24 cellular contexts compared by ENCODE assay signal in the genomic region with DNA sequence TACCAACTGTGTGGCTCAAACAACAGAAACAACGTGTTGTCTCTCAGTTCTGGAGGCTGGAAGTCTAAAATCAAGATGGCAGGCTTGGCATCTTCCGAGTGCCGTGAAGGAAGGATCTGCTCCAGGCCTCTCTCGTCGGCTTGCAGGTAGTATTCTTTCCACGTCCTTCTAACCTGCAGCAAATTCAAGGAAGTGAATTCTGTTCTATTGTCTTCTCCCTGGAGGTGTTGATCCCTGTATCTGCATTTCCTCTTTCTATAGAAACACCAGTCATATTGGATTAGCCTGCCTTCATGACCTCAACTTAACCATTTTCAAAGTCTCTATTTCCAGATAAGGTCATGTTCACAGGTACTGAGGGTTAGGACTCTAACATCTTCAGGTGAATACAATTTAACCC.
A peak's percentile ranks its signal among the peaks of the same experiment; 100 is the strongest.
DNase-seq lines count a peak whose midpoint lies in the region; ATAC-seq, FAIRE-seq and TF ChIP-seq lines count a peak whose summit lies in the region.
"Had no signal": no experiment of that assay in that cellular context is flagged by ENCODE, and none has a peak within 500 bp of the region (broad histone marks: within the 10 kb centered on the region; RNA-seq: fewer than 3 reads in every experiment).

No MANE protein-coding gene starts in this region.

- H2BK20ac ChIP-seq in H1 (ENCODE audit: low read length): no peak overlapping the region

- no peak for TF ChIP-seq EP300 in H1 (IDR thresholded peaks at IDR 0.05; ENCODE audit: borderline replicate concordance in 1 of 2, low read depth in 2 of 2, low read length in 2 of 2)

- H2BK15ac ChIP-seq in H1 (ENCODE audit: low read length): no peak overlapping the region

- H3K4me1 ChIP-seq in HUES48 (ENCODE audit: control insufficient read depth, insufficient read depth, low read length) (peaks cover 29% of the 10 kb centered on the region), H1 (replicated peaks in 1 of 4; ENCODE audit: control insufficient read depth in 3 of 4, insufficient read depth in 4 of 4, low read length in 3 of 4) (peaks cover 0 to 13% (median 5%) of the 10 kb centered on the region in 4 experiments; a peak in 5 of 7 replicates), iPS-18a (ENCODE audit: control insufficient read depth, low read depth, low read length) (peaks cover 29% of the 10 kb centered on the region)
- H3K4me1 ChIP-seq: A549 had no signal

- H4K8ac ChIP-seq in H1 (ENCODE audit: extremely low read depth, insufficient read depth, low read length): no peak overlapping the region

- no peaks in the 10 kb centered on the region for H3K9me3 ChIP-seq in HUES48 (ENCODE audit: control insufficient read depth, insufficient read depth, low read length)
- peaks cover 5 to 7% of the 10 kb centered on the region in 2 experiments; a peak in 3 of 4 replicates for H3K9me3 ChIP-seq in H1 (ENCODE audit: insufficient read depth in 2 of 2, low read depth in 1 of 2, low read length in 1 of 2)
- H3K9me3 ChIP-seq in iPS-18a (ENCODE audit: control insufficient read depth, low read depth, low read length): no peaks in the 10 kb centered on the region
- H3K9me3 ChIP-seq: BE2C had no signal

- H3K23me2 ChIP-seq in H1 (ENCODE audit: low read depth, low read length): 0 out of 2 replicates have a peak, but pooled peaks cover 2% of the 10 kb centered on the region

- DNase-seq in H1 (ENCODE audit: low read depth in 1 of 2, low spot score in 2 of 2): no peak
- no peak for DNase-seq in NCI-H2107 treated with DMSO at 0.1 percent for 48 hours (lab: John Stamatoyannopoulos, UW; ENCODE audit: unreplicated experiment)
- DNase-seq in coronary artery (ENCODE audit: low spot score): no peak
- DNase-seq: 8988T; ACHN; AML-193; BE2C; CD4-positive, alpha-beta T cell; CD8-positive, alpha-beta memory T cell; DMS 273 treated with DMSO at 0.1 percent for 48 hours; DMS79; EL; GDM1; GOT3; H7; HCEC 1CT had no signal

- H3K79me1 ChIP-seq in H1 (ENCODE audit: low read depth, low read length): no peaks in the 10 kb centered on the region

- H3K27me3 ChIP-seq in HUES48 (ENCODE audit: control insufficient read depth, insufficient read depth, low read length) (no peaks in the 10 kb centered on the region), H1 (replicated peaks in 1 of 4; ENCODE audit: control insufficient read depth in 3 of 4, extremely low read depth in 1 of 4, insufficient read depth in 3 of 4, low read length in 3 of 4) (no peaks in the 10 kb centered on the region), iPS-18a (ENCODE audit: control insufficient read depth, insufficient read depth, low read length) (no peaks in the 10 kb centered on the region)
- H3K27me3 ChIP-seq: BE2C; BLaER1 treated with 17β-estradiol and CSF1 and Interleukin-3, amounts not matched to agents 10 nM and 100 nM had no signal

- no peaks in the 10 kb centered on the region for H4K20me1 ChIP-seq in H1 (replicated peaks in 1 of 2; ENCODE audit: control insufficient read depth in 1 of 2, insufficient read depth in 2 of 2, low read length in 2 of 2)
- H4K20me1 ChIP-seq: BLaER1 treated with 17β-estradiol and CSF1 and Interleukin-3, amounts not matched to agents 10 nM and 100 nM had no signal

- H4K91ac ChIP-seq in H1 (replicated peaks; ENCODE audit: insufficient read length, low read length): no peak overlapping the region

- no peak for TF ChIP-seq RAD21 in H1 (IDR thresholded peaks at IDR 0.05 in 1 of 2, conservative IDR thresholded peaks at IDR 0.05 in 1 of 2; ENCODE audit: low read depth in 2 of 2, low read length in 2 of 2)

- H2BK5ac ChIP-seq in H1 (ENCODE audit: low read depth, low read length): no peak overlapping the region

- H3K56ac ChIP-seq in H1 (replicated peaks; ENCODE audit: insufficient read length, low read depth, low read length): no peak overlapping the region

- no peak overlapping the region for H3K9ac ChIP-seq in HUES48 (ENCODE audit: low read depth, low read length)
- no peak overlapping the region for H3K9ac ChIP-seq in H1 (replicated peaks in 1 of 4; ENCODE audit: extremely low read depth in 1 of 4, low read depth in 3 of 4, low read length in 3 of 4)
- no peak overlapping the region for H3K9ac ChIP-seq in iPS-18a (ENCODE audit: low read length)
- H3K9ac ChIP-seq: BLaER1 treated with 17β-estradiol and CSF1 and Interleukin-3, amounts not matched to agents 10 nM and 100 nM had no signal

- POLR2A ChIA-PET in H1 (lab: Charles Lee; ENCODE audit: partially characterized antibody): no interaction called here

- H2AFZ ChIP-seq in H1 (ENCODE audit: low read length): no peak overlapping the region

- TF ChIP-seq CTCF in H1 (IDR thresholded peaks at IDR 0.05; ENCODE audit: control extremely low read depth in 1 of 3, insufficient read depth in 1 of 3, low read depth in 1 of 3, low read length in 3 of 3): no peak
- no peak for TF ChIP-seq CTCF in coronary artery (IDR thresholded peaks at IDR 0.05)

- H3K4me3 ChIP-seq in HUES48 (ENCODE audit: low read depth, low read length): no peak overlapping the region
- peak overlapping the region in 1 of 4 experiments; percentile 35; a peak in 1 of 8 replicates for H3K4me3 ChIP-seq in H1 (ENCODE audit: extremely low read depth in 1 of 4, insufficient read depth in 2 of 4, low read depth in 3 of 4, low read length in 4 of 4)
- peak overlapping the region; percentile 19 for H3K4me3 ChIP-seq in iPS-18a (ENCODE audit: low read length)
- no peak overlapping the region for H3K4me3 ChIP-seq in coronary artery
- H3K4me3 ChIP-seq: A549; BLaER1 treated with 17β-estradiol and CSF1 and Interleukin-3, amounts not matched to agents 10 nM and 100 nM; GM12878 had no signal

- no peak overlapping the region for H2BK120ac ChIP-seq in H1 (replicated peaks; ENCODE audit: low read depth, low read length)

- no peaks in the 10 kb centered on the region for H3K79me2 ChIP-seq in H1 (ENCODE audit: control insufficient read depth in 1 of 2, insufficient read depth in 2 of 2, low read length in 2 of 2)

- ATAC-seq in GM18868 (IDR thresholded peaks at IDR 0.05; ENCODE audit: unreplicated experiment) (no peak), HG02571 (IDR thresholded peaks at IDR 0.05; ENCODE audit: unreplicated experiment) (no peak)
- ATAC-seq: A549, GM12878 had no signal

- H3K4ac ChIP-seq in H1 (replicated peaks; ENCODE audit: insufficient read length, low read depth, low read length): no peak overlapping the region

- H3K14ac ChIP-seq in H1 (ENCODE audit: insufficient read length): no peak overlapping the region

- H2BK12ac ChIP-seq in H1 (ENCODE audit: low read depth, low read length): no peak overlapping the region

- CTCF ChIA-PET in H1 (lab: Charles Lee; ENCODE audit: partially characterized antibody): interaction anchor here (1.5 kb wide), 1 partner anchor 43 kb away, joined by 3 read pairs; no protein-coding TSS in a partner anchor

- no peak overlapping the region for H4K5ac ChIP-seq in H1 (ENCODE audit: insufficient read length, low read depth, low read length)

- peak overlapping the region; percentile 6 to 60; a peak in 2 of 4 replicates for H3K4me2 ChIP-seq in H1 (ENCODE audit: insufficient read depth in 1 of 2, low read depth in 2 of 2, low read length in 2 of 2)
- H3K4me2 ChIP-seq: A549; BLaER1 treated with 17β-estradiol and CSF1 and Interleukin-3, amounts not matched to agents 10 nM and 100 nM had no signal

- H3K27ac ChIP-seq in HUES48 (ENCODE audit: low read depth, low read length) (peak overlapping the region; percentile 85), H1 (ENCODE audit: low read depth, low read length) (no peak overlapping the region), iPS-18a (ENCODE audit: low read length) (no peak overlapping the region), coronary artery (no peak overlapping the region)
- H3K27ac ChIP-seq: A549; BLaER1 treated with 17β-estradiol and CSF1 and Interleukin-3, amounts not matched to agents 10 nM and 100 nM had no signal

- H3K36me3 ChIP-seq in HUES48 (ENCODE audit: control insufficient read depth, insufficient read depth, low read length) (no peaks in the 10 kb centered on the region), H1 (ENCODE audit: control insufficient read depth in 2 of 4, insufficient read depth in 4 of 4, low read length in 3 of 4) (no peaks in the 10 kb centered on the region), iPS-18a (ENCODE audit: control insufficient read depth, low read depth, low read length) (no peaks in the 10 kb centered on the region)
- H3K36me3 ChIP-seq: BE2C; BLaER1 treated with 17β-estradiol and CSF1 and Interleukin-3, amounts not matched to agents 10 nM and 100 nM had no signal

- H3K23ac ChIP-seq in H1 (ENCODE audit: insufficient read length): no peak overlapping the region

- no peak overlapping the region for H2AK5ac ChIP-seq in H1 (ENCODE audit: low read depth, low read length)

- H3K18ac ChIP-seq in H1 (ENCODE audit: extremely low read depth, low read length): no peak overlapping the region

- WGBS in H1 (ENCODE audit: extremely low coverage in 1 of 2, insufficient coverage in 1 of 2, insufficient read length in 1 of 2, insufficient replicate concordance in 2 of 2, low coverage in 1 of 2, low lambda C conversion rate in 2 of 2, missing lambda C conversion rate in 1 of 2), 2 experiments: 82% methylated on average over 6 of the region's 6 CpGs; no CpG with 5 or more reads in 1 of the 2 experiments

- no peak for TF ChIP-seq POLR2A in H1 (IDR thresholded peaks at IDR 0.05; ENCODE audit: control extremely low read depth in 1 of 2, low read depth in 2 of 2, low read length in 2 of 2)

- FAIRE-seq in H1 (lab: Jason Lieb, UNC): peak; percentile 7
- FAIRE-seq: D721Med, GM12878 had no signal

TF ChIP-seq in H1, 55 proteins besides CTCF, POLR2A, EP300 and RAD21:
- no peak for TF ChIP-seq SP1 (IDR thresholded peaks at IDR 0.05; ENCODE audit: low read depth, low read length)
- TF ChIP-seq KDM1A (IDR thresholded peaks at IDR 0.05; ENCODE audit: borderline replicate concordance, low read length): no peak
- no peak for TF ChIP-seq PHF8 (conservative IDR thresholded peaks at IDR 0.05; ENCODE audit: low read depth, low read length)
- TF ChIP-seq RNF2 (IDR thresholded peaks at IDR 0.05; ENCODE audit: borderline replicate concordance, low read depth, low read length, missing control alignments, poor library complexity, severe bottlenecking): no peak
